Comparison of ENCODE assay signal across 1 cellular context in the genomic region with DNA sequence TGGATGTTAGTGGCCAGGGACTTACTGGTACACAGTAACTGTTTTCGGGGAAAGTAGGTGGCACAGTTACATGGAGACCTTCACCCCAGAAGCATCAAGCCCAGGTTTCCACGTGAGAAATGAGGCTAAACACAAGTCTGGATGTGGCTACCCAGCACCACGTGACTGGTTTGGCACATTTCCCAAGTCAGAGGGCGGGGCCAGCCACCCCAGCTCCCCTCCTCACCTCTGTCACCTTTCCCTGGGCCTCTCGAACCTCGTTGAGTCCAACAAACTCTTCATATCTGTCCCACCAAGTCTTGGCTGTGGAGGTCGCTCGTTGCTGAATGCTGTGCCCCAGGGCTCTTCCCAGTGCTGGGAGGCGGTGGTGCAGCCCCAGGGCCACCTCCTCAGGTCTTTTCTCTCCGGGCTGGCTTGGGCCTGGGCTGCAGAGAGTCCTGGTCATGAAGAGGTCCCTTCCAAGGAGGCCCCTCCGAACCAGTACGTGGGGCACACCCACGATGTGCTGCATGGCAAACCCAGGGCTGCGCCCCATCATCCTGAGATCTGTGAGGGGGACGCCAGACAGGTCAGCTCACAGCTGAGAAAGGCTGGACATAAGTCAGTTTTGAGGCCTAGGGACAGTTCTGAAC.
TF ChIP-seq lines count a peak whose summit lies in the region.

No MANE protein-coding gene starts in this region.

TF ChIP-seq in HepG2, 621 proteins besides CTCF, POLR2A, EP300 and RAD21:
- TF ChIP-seq THRA (CRISPR knock-in tag; IDR thresholded peaks at IDR 0.05; ENCODE audit: borderline replicate concordance) (no peak), ZNF343 (CRISPR knock-in tag; IDR thresholded peaks at IDR 0.05) (no peak), ZNF652 (CRISPR knock-in tag; IDR thresholded peaks at IDR 0.05; ENCODE audit: borderline replicate concordance, low read depth) (no peak), ZBTB8A (CRISPR knock-in tag; IDR thresholded peaks at IDR 0.05; ENCODE audit: borderline replicate concordance, low read depth) (no peak), EHMT2 (IDR thresholded peaks at IDR 0.05; ENCODE audit: borderline replicate concordance, low read depth, low read length) (no peak), MTF2 (CRISPR knock-in tag; IDR thresholded peaks at IDR 0.05; ENCODE audit: borderline replicate concordance) (no peak), ADNP (CRISPR knock-in tag; IDR thresholded peaks at IDR 0.05) (no peak), MEF2D (CRISPR knock-in tag; IDR thresholded peaks at IDR 0.05) (no peak), MIER2 (CRISPR knock-in tag; IDR thresholded peaks at IDR 0.05) (no peak), SETDB1 (CRISPR knock-in tag; IDR thresholded peaks at IDR 0.05; ENCODE audit: borderline replicate concordance) (no peak), RXRA (CRISPR knock-in tag; IDR thresholded peaks at IDR 0.05) (peak; percentile 25; the same call in 1 of the 2 replicates), ZFY (CRISPR knock-in tag; IDR thresholded peaks at IDR 0.05) (peak; percentile 13; the same call in 1 of the 2 replicates), NFIB (CRISPR knock-in tag; IDR thresholded peaks at IDR 0.05; ENCODE audit: borderline replicate concordance) (no peak), CBFB (CRISPR knock-in tag; IDR thresholded peaks at IDR 0.05) (no peak), NFE2L1 (CRISPR knock-in tag; IDR thresholded peaks at IDR 0.05; ENCODE audit: borderline replicate concordance) (no peak), IKZF4 (CRISPR knock-in tag; IDR thresholded peaks at IDR 0.05; ENCODE audit: borderline replicate concordance, low read depth, not compliant biosample characterization) (no peak), MBNL3 (CRISPR knock-in tag; conservative IDR thresholded peaks at IDR 0.05) (no peak), HOXD1 (CRISPR knock-in tag; IDR thresholded peaks at IDR 0.05) (no peak), MEIS2 (CRISPR knock-in tag; IDR thresholded peaks at IDR 0.05) (no peak), HMGXB4 (CRISPR knock-in tag; IDR thresholded peaks at IDR 0.05; ENCODE audit: borderline replicate concordance in 1 of 2, low read depth in 1 of 2) (no peak), FOXC1 (CRISPR knock-in tag; IDR thresholded peaks at IDR 0.05; ENCODE audit: borderline replicate concordance) (no peak), PATZ1 (CRISPR knock-in tag; IDR thresholded peaks at IDR 0.05) (peak; percentile 44; the same call in 1 of the 2 replicates), ZNF24 (IDR thresholded peaks at IDR 0.05) (no peak), ZNF234 (CRISPR knock-in tag; conservative IDR thresholded peaks at IDR 0.05) (no peak), HNF4G (IDR thresholded peaks at IDR 0.05; ENCODE audit: borderline replicate concordance, low read depth, low read length) (no peak), HNF4G (CRISPR knock-in tag; IDR thresholded peaks at IDR 0.05; ENCODE audit: borderline replicate concordance, low read depth) (no peak), ZNF546 (CRISPR knock-in tag; conservative IDR thresholded peaks at IDR 0.05) (no peak), ZNF768 (CRISPR knock-in tag; IDR thresholded peaks at IDR 0.05) (0 out of 2 replicates have a peak, but pooled peaks have one; percentile 18), SRF (IDR thresholded peaks at IDR 0.05; ENCODE audit: low read depth, low read length) (no peak), TP53 (CRISPR knock-in tag; conservative IDR thresholded peaks at IDR 0.05) (no peak), GRHL1 (CRISPR knock-in tag; conservative IDR thresholded peaks at IDR 0.05) (no peak), ATF6 (CRISPR knock-in tag; conservative IDR thresholded peaks at IDR 0.05) (no peak), TAF15 (IDR thresholded peaks at IDR 0.05; ENCODE audit: low read depth, low read length, poor library complexity, severe bottlenecking) (no peak), SUZ12 (IDR thresholded peaks at IDR 0.05; ENCODE audit: low read depth, low read length) (no peak), XRCC5 (optimal IDR thresholded peaks at IDR 0.05; ENCODE audit: low read length) (no peak), ZNF160 (CRISPR knock-in tag; IDR thresholded peaks at IDR 0.05) (no peak)
- TF ChIP-seq, protein P1, sequence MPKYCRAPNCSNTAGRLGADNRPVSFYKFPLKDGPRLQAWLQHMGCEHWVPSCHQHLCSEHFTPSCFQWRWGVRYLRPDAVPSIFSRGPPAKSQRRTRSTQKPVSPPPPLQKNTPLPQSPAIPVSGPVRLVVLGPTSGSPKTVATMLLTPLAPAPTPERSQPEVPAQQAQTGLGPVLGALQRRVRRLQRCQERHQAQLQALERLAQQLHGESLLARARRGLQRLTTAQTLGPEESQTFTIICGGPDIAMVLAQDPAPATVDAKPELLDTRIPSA (CRISPR knock-in tag; IDR thresholded peaks at IDR 0.05; ENCODE audit: borderline replicate concordance), result no peak
- TF ChIP-seq, protein P2, sequence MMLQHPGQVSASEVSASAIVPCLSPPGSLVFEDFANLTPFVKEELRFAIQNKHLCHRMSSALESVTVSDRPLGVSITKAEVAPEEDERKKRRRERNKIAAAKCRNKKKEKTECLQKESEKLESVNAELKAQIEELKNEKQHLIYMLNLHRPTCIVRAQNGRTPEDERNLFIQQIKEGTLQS (CRISPR knock-in tag; IDR thresholded peaks at IDR 0.05), result no peak
- TF ChIP-seq, protein P3, sequence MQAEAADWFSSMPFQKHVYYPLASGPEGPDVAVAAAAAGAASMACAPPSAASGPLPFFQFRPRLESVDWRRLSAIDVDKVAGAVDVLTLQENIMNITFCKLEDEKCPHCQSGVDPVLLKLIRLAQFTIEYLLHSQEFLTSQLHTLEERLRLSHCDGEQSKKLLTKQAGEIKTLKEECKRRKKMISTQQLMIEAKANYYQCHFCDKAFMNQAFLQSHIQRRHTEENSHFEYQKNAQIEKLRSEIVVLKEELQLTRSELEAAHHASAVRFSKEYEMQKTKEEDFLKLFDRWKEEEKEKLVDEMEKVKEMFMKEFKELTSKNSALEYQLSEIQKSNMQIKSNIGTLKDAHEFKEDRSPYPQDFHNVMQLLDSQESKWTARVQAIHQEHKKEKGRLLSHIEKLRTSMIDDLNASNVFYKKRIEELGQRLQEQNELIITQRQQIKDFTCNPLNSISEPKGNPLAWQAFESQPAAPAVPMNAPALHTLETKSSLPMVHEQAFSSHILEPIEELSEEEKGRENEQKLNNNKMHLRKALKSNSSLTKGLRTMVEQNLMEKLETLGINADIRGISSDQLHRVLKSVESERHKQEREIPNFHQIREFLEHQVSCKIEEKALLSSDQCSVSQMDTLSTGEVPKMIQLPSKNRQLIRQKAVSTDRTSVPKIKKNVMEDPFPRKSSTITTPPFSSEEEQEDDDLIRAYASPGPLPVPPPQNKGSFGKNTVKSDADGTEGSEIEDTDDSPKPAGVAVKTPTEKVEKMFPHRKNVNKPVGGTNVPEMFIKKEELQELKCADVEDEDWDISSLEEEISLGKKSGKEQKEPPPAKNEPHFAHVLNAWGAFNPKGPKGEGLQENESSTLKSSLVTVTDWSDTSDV (CRISPR knock-in tag; IDR thresholded peaks at IDR 0.05), result no peak
- TF ChIP-seq, protein P4, sequence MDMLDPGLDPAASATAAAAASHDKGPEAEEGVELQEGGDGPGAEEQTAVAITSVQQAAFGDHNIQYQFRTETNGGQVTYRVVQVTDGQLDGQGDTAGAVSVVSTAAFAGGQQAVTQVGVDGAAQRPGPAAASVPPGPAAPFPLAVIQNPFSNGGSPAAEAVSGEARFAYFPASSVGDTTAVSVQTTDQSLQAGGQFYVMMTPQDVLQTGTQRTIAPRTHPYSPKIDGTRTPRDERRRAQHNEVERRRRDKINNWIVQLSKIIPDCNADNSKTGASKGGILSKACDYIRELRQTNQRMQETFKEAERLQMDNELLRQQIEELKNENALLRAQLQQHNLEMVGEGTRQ (IDR thresholded peaks at IDR 0.05; ENCODE audit: low read depth, low read length), result no peak
- TF ChIP-seq, protein P4 (CRISPR knock-in tag; IDR thresholded peaks at IDR 0.05; ENCODE audit: borderline replicate concordance), result peak; percentile 62; the same call in 1 of the 2 replicates
- TF ChIP-seq, protein P5, sequence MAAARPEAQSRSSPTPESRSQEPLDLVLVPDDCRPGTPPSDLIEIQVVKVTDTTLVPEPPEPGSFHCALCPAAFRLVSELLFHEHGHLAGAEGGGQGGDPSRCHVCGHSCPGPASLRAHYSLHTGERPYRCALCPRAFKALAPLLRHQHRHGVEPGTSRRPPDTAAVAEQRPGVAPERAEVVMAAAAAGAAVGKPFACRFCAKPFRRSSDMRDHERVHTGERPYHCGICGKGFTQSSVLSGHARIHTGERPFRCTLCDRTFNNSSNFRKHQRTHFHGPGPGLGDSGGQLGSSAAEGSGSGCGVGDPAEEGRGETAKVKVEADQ (CRISPR knock-in tag; IDR thresholded peaks at IDR 0.05; ENCODE audit: borderline replicate concordance), result no peak
- TF ChIP-seq, protein P6, sequence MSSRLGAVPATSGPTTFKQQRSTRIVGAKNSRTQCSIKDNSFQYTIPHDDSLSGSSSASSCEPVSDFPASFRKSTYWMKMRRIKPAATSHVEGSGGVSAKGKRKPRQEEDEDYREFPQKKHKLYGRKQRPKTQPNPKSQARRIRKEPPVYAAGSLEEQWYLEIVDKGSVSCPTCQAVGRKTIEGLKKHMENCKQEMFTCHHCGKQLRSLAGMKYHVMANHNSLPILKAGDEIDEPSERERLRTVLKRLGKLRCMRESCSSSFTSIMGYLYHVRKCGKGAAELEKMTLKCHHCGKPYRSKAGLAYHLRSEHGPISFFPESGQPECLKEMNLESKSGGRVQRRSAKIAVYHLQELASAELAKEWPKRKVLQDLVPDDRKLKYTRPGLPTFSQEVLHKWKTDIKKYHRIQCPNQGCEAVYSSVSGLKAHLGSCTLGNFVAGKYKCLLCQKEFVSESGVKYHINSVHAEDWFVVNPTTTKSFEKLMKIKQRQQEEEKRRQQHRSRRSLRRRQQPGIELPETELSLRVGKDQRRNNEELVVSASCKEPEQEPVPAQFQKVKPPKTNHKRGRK (CRISPR knock-in tag; IDR thresholded peaks at IDR 0.05), result no peak
